16 cellular contexts compared by ENCODE assay signal in genomic region chr6:135274561-135275293, GRCh38.
DNase-seq lines count a peak whose midpoint lies in the region; ATAC-seq, FAIRE-seq and TF ChIP-seq lines count a peak whose summit lies in the region.
"Had no signal": no experiment of that assay in that cellular context is flagged by ENCODE, and none has a peak within 500 bp of the region (broad histone marks: within the 10 kb centered on the region; RNA-seq: fewer than 3 reads in every experiment).

No MANE protein-coding gene starts in this region.

- POLR2A ChIA-PET in activated CD8-positive, alpha-beta T cell treated with anti-CD3 and anti-CD28 coated beads, Interleukin-2, amount 10 ng/mL, durations not matched to agents 7 days and 5 days (lab: Charles Lee), result no interaction called here

- H3K27me3 ChIP-seq in smooth muscle cell (ENCODE audit: low read depth) (peaks cover 10% of the 10 kb centered on the region), endodermal cell (ENCODE audit: control insufficient read depth, insufficient read depth, low read length, poor library complexity, severe bottlenecking) (no peaks in the 10 kb centered on the region)

- no peaks in the 10 kb centered on the region for H4K20me1 ChIP-seq in smooth muscle cell (ENCODE audit: low read depth)

- H3K27ac ChIP-seq in smooth muscle cell (ENCODE audit: low read depth), result no peak overlapping the region
- no peak overlapping the region for H3K27ac ChIP-seq in endodermal cell (ENCODE audit: low read depth, low read length)

- H3K4me3 Mint-ChIP-seq in activated CD4-positive, alpha-beta T cell treated with anti-CD3 and anti-CD28 coated beads, Interleukin-2, amount 10 ng/mL, durations not matched to agents 24 days and 14 days, result no peak overlapping the region
- H3K4me3 Mint-ChIP-seq in endodermal cell, result no peak overlapping the region
- no peak overlapping the region for H3K4me3 Mint-ChIP-seq in activated CD8-positive, alpha-beta T cell treated with anti-CD3 and anti-CD28 coated beads, Interleukin-2, amount 10 ng/mL, durations not matched to agents 7 days and 5 days
- H3K4me3 Mint-ChIP-seq: activated T-cell treated with anti-CD3 and anti-CD28 coated beads, Interleukin-2, amount 50 U/mL, for 24 hours; stimulated activated naive CD8-positive, alpha-beta T cell treated with anti-CD3 and anti-CD28 coated beads, Interleukin-15, Interleukin-2, amounts not matched to agents 100 ng/mL and 50 ng/mL, for 24 hours had no signal

- no peak overlapping the region for H2AFZ ChIP-seq in smooth muscle cell (ENCODE audit: low read depth)

- no peak for DNase-seq in GM19239 (ENCODE audit: insufficient read length, low spot score)
- DNase-seq in NCI-H526 treated with DMSO at 0.1 percent for 48 hours (lab: John Stamatoyannopoulos, UW), result peak; percentile 88
- DNase-seq in smooth muscle cell (lab: John Stamatoyannopoulos, UW; ENCODE audit: unreplicated experiment), result no peak
- no peak for DNase-seq in activated CD4-positive, alpha-beta T cell treated with anti-CD3 and anti-CD28 coated beads, Interleukin-2, amount 10 ng/mL, durations not matched to agents 24 days and 14 days
- DNase-seq in endodermal cell, result no peak
- no peak for DNase-seq in activated CD8-positive, alpha-beta T cell treated with anti-CD3 and anti-CD28 coated beads, Interleukin-2, amount 10 ng/mL, durations not matched to agents 7 days and 5 days
- DNase-seq: activated T-cell treated with anti-CD3 and anti-CD28 coated beads, Interleukin-2, amount 50 U/mL, for 24 hours; DMS 273 treated with DMSO at 0.1 percent for 48 hours; effector memory CD4-positive, alpha-beta T cell; NCI-H2171 treated with DMSO at 0.1 percent for 48 hours; stimulated activated CD4-positive, alpha-beta T cell treated with anti-CD3 and anti-CD28 coated beads, Interleukin-4, amount 100 ng/mL, for 1 hour had no signal

- H3K9ac ChIP-seq in smooth muscle cell (ENCODE audit: low read depth) (no peak overlapping the region), endodermal cell (ENCODE audit: extremely low read depth, low read length, poor library complexity, severe bottlenecking) (no peak overlapping the region)

- H3K9me3 Mint-ChIP-seq in activated CD4-positive, alpha-beta T cell treated with anti-CD3 and anti-CD28 coated beads, Interleukin-2, amount 10 ng/mL, durations not matched to agents 24 days and 14 days, result peaks cover 4% of the 10 kb centered on the region
- H3K9me3 Mint-ChIP-seq in endodermal cell, result no peaks in the 10 kb centered on the region
- no peaks in the 10 kb centered on the region for H3K9me3 Mint-ChIP-seq in activated CD8-positive, alpha-beta T cell treated with anti-CD3 and anti-CD28 coated beads, Interleukin-2, amount 10 ng/mL, durations not matched to agents 7 days and 5 days (ENCODE audit: insufficient read depth)
- H3K9me3 Mint-ChIP-seq: activated T-cell treated with anti-CD3 and anti-CD28 coated beads, Interleukin-2, amount 50 U/mL, for 24 hours; stimulated activated naive CD8-positive, alpha-beta T cell treated with anti-CD3 and anti-CD28 coated beads, Interleukin-15, Interleukin-2, amounts not matched to agents 100 ng/mL and 50 ng/mL, for 24 hours had no signal

- TF ChIP-seq CTCF in smooth muscle cell (IDR thresholded peaks at IDR 0.05; ENCODE audit: borderline replicate concordance, insufficient read depth, poor library complexity, severe bottlenecking) (no peak), endodermal cell (conservative IDR thresholded peaks at IDR 0.05) (no peak)

- no peak overlapping the region for H3K27ac Mint-ChIP-seq in activated CD4-positive, alpha-beta T cell treated with anti-CD3 and anti-CD28 coated beads, Interleukin-2, amount 10 ng/mL, durations not matched to agents 24 days and 14 days
- no peak overlapping the region for H3K27ac Mint-ChIP-seq in endodermal cell
- no peak overlapping the region for H3K27ac Mint-ChIP-seq in activated CD8-positive, alpha-beta T cell treated with anti-CD3 and anti-CD28 coated beads, Interleukin-2, amount 10 ng/mL, durations not matched to agents 7 days and 5 days
- H3K27ac Mint-ChIP-seq: activated T-cell treated with anti-CD3 and anti-CD28 coated beads, Interleukin-2, amount 50 U/mL, for 24 hours; stimulated activated naive CD8-positive, alpha-beta T cell treated with anti-CD3 and anti-CD28 coated beads, Interleukin-15, Interleukin-2, amounts not matched to agents 100 ng/mL and 50 ng/mL, for 24 hours had no signal

- H3K4me2 ChIP-seq in smooth muscle cell, result peak overlapping the region; percentile 27

- H3K36me3 ChIP-seq in smooth muscle cell (ENCODE audit: low read depth), result no peaks in the 10 kb centered on the region
- H3K36me3 ChIP-seq in endodermal cell (ENCODE audit: control insufficient read depth, insufficient read depth, low read length), result no peaks in the 10 kb centered on the region

- no peak overlapping the region for H3K4me3 ChIP-seq in smooth muscle cell
- no peak overlapping the region for H3K4me3 ChIP-seq in endodermal cell (ENCODE audit: low read length)
- H3K4me3 ChIP-seq: lung had no signal

- H3K4me1 ChIP-seq in smooth muscle cell (ENCODE audit: low read depth), result no peaks in the 10 kb centered on the region
- H3K4me1 ChIP-seq in endodermal cell (ENCODE audit: control insufficient read depth, insufficient read depth, low read length), result peaks cover 8% of the 10 kb centered on the region

- peaks cover 2% of the 10 kb centered on the region for H3K4me1 Mint-ChIP-seq in activated CD4-positive, alpha-beta T cell treated with anti-CD3 and anti-CD28 coated beads, Interleukin-2, amount 10 ng/mL, durations not matched to agents 24 days and 14 days
- H3K4me1 Mint-ChIP-seq in endodermal cell, result peaks cover 33% of the 10 kb centered on the region
- H3K4me1 Mint-ChIP-seq in activated CD8-positive, alpha-beta T cell treated with anti-CD3 and anti-CD28 coated beads, Interleukin-2, amount 10 ng/mL, durations not matched to agents 7 days and 5 days (ENCODE audit: low read depth), result no peaks in the 10 kb centered on the region

- intact Hi-C loops in activated CD4-positive, alpha-beta T cell treated with anti-CD3 and anti-CD28 coated beads, Interleukin-2, amount 10 ng/mL, durations not matched to agents 24 days and 14 days (cut with micrococcal nuclease), result no loop called here

- peak; percentile 76 for FAIRE-seq in GM19239 (lab: Jason Lieb, UNC)
- FAIRE-seq: HepG2, TTC549 had no signal

- H3K79me2 ChIP-seq in smooth muscle cell (ENCODE audit: low read depth), result no peaks in the 10 kb centered on the region

- WGBS in smooth muscle cell (ENCODE audit: low lambda C conversion rate), result 50% methylated on average over 5 of the region's 5 CpGs
- WGBS in endodermal cell (ENCODE audit: insufficient coverage in 1 of 2, insufficient read length in 1 of 2), 2 experiments, result 51 to 66% methylated on average over 4 to 5 of the region's 5 CpGs

- peak; percentile 88 for ATAC-seq in HG02852 (IDR thresholded peaks at IDR 0.05; ENCODE audit: unreplicated experiment)
- ATAC-seq in activated CD8-positive, alpha-beta T cell treated with anti-CD3 and anti-CD28 coated beads, Interleukin-2, amount 10 ng/mL, durations not matched to agents 7 days and 5 days, result no peak
- ATAC-seq: HepG2 had no signal

- H3K27me3 Mint-ChIP-seq in activated CD4-positive, alpha-beta T cell treated with anti-CD3 and anti-CD28 coated beads, Interleukin-2, amount 10 ng/mL, durations not matched to agents 24 days and 14 days, result peaks cover 18% of the 10 kb centered on the region
- H3K27me3 Mint-ChIP-seq in endodermal cell (ENCODE audit: insufficient read depth), result no peaks in the 10 kb centered on the region
- peaks cover 7% of the 10 kb centered on the region for H3K27me3 Mint-ChIP-seq in activated CD8-positive, alpha-beta T cell treated with anti-CD3 and anti-CD28 coated beads, Interleukin-2, amount 10 ng/mL, durations not matched to agents 7 days and 5 days (ENCODE audit: low read depth)

- H3K36me3 Mint-ChIP-seq in activated CD4-positive, alpha-beta T cell treated with anti-CD3 and anti-CD28 coated beads, Interleukin-2, amount 10 ng/mL, durations not matched to agents 24 days and 14 days (ENCODE audit: low read depth), result no peaks in the 10 kb centered on the region
- H3K36me3 Mint-ChIP-seq in endodermal cell (ENCODE audit: low read depth), result no peaks in the 10 kb centered on the region
- H3K36me3 Mint-ChIP-seq in activated CD8-positive, alpha-beta T cell treated with anti-CD3 and anti-CD28 coated beads, Interleukin-2, amount 10 ng/mL, durations not matched to agents 7 days and 5 days (ENCODE audit: low read depth), result no peaks in the 10 kb centered on the region

- H3F3A ChIP-seq in smooth muscle cell (ENCODE audit: low read depth), result no peaks in the 10 kb centered on the region

- H3K9me3 ChIP-seq in smooth muscle cell (replicated peaks; ENCODE audit: low read depth) (no peaks in the 10 kb centered on the region), endodermal cell (ENCODE audit: control insufficient read depth, low read length) (no peaks in the 10 kb centered on the region)

- CTCF ChIA-PET in activated CD8-positive, alpha-beta T cell treated with anti-CD3 and anti-CD28 coated beads, Interleukin-2, amount 10 ng/mL, durations not matched to agents 7 days and 5 days (lab: Charles Lee), result no interaction called here
